ENCODE assay signal across 24 cellular contexts in genomic region chr9:136179101-136179616, GRCh38. TPM values are rescaled to one million over a fixed set of nuclear protein-coding genes. Genes with fewer than 3 reads are reported as not detected.
A peak's percentile ranks its signal among the peaks of the same experiment; 100 is the strongest.
DNase-seq lines count a peak whose midpoint lies in the region; ATAC-seq and TF ChIP-seq lines count a peak whose summit lies in the region.
"Had no signal": no experiment of that assay in that cellular context is flagged by ENCODE, and none has a peak within 500 bp of the region (broad histone marks: within the 10 kb centered on the region; RNA-seq: fewer than 3 reads in every experiment).

No MANE protein-coding gene starts in this region.

- H3K4me3 ChIP-seq in Caco-2 (ENCODE audit: low read depth, low read length) (no peak overlapping the region), HUES48 (ENCODE audit: low read depth, low read length) (no peak overlapping the region), endodermal cell (ENCODE audit: low read length) (no peak overlapping the region), SJCRH30 (no peak overlapping the region)
- H3K4me3 ChIP-seq: GM23248, PC-9 had no signal

- intact Hi-C loops in Caco-2 (cut with micrococcal nuclease; ENCODE audit: unreplicated experiment) = loop anchor here (10.0 kb wide), 1 partner anchor 46 kb away; no protein-coding TSS in a partner anchor

- H3K9me3 ChIP-seq in Caco-2 (no peaks in the 10 kb centered on the region), HUES48 (ENCODE audit: control insufficient read depth, insufficient read depth, low read length) (no peaks in the 10 kb centered on the region), endodermal cell (ENCODE audit: control insufficient read depth, low read length) (no peaks in the 10 kb centered on the region), SJCRH30 (replicated peaks) (no peaks in the 10 kb centered on the region)
- H3K9me3 ChIP-seq: BE2C had no signal

- CTCF ChIA-PET in Caco-2 (lab: Charles Lee) = interaction anchor here (1.0 kb wide), 1 partner anchor 621 kb away, joined by 6 read pairs; no protein-coding TSS in a partner anchor

- DNase-seq in Caco-2 (no peak), endodermal cell (no peak), SJCRH30 (no peak)
- DNase-seq in activated CD8-positive, alpha-beta memory T cell treated with anti-CD3 and anti-CD28 coated beads, Interleukin-2, amount 50 U/mL, for 48 hours = no peak
- DNase-seq: DMS153, DND-41, GM23248, HCEC 1CT, IMR-90, MM.1S, NCI-H2029 treated with DMSO at 0.1 percent for 48 hours, NCI-H446 treated with DMSO at 0.1 percent for 48 hours, NCI-H526, PC-9, Right ventricle myocardium superior, T-helper 1 cell had no signal

- H3K27ac ChIP-seq in HUES48 (ENCODE audit: low read depth, low read length) (peak overlapping the region; percentile 14), endodermal cell (ENCODE audit: low read depth, low read length) (no peak overlapping the region), SJCRH30 (no peak overlapping the region)
- H3K27ac ChIP-seq: GM23248, KMS-11, PC-9 had no signal

- H3K9ac ChIP-seq in HUES48 (ENCODE audit: low read depth, low read length) (no peak overlapping the region), endodermal cell (ENCODE audit: extremely low read depth, low read length, poor library complexity, severe bottlenecking) (peak overlapping the region; percentile 21)
- H3K9ac ChIP-seq: GM23248, KMS-11 had no signal

- no peak overlapping the region for H3K4me3 Mint-ChIP-seq in Caco-2 (ENCODE audit: unreplicated experiment)
- no peak overlapping the region for H3K4me3 Mint-ChIP-seq in endodermal cell

- H3K27ac Mint-ChIP-seq in Caco-2 (ENCODE audit: unreplicated experiment) (peak overlapping the region; percentile 19), endodermal cell (peak overlapping the region; percentile 26)

- 63 to 68% methylated on average over 2 to 12 of the region's 12 CpGs for WGBS in endodermal cell (ENCODE audit: insufficient coverage in 1 of 2, insufficient read length in 1 of 2), 2 experiments

- no peak for ATAC-seq in HG02970 (IDR thresholded peaks at IDR 0.05; ENCODE audit: low FRiP score, unreplicated experiment)
- ATAC-seq in SK-N-SH treated with all-trans-retinoic acid at 6 μM for 48 hours = no peak; the same call in 2 of the 3 replicates

- H3K27me3 ChIP-seq in Caco-2 (replicated peaks; ENCODE audit: control insufficient read depth, insufficient read depth, low read length) = no peaks in the 10 kb centered on the region
- no peaks in the 10 kb centered on the region; the same call in 1 of the 2 replicates for H3K27me3 ChIP-seq in HUES48 (ENCODE audit: control insufficient read depth, insufficient read depth, low read length)
- no peaks in the 10 kb centered on the region for H3K27me3 ChIP-seq in endodermal cell (ENCODE audit: control insufficient read depth, insufficient read depth, low read length, poor library complexity, severe bottlenecking)
- H3K27me3 ChIP-seq in SJCRH30 = peaks cover 18% of the 10 kb centered on the region; the same call in 1 of the 2 replicates

- H3K4me1 Mint-ChIP-seq in Caco-2 (ENCODE audit: low read depth, unreplicated experiment) (peaks cover 7% of the 10 kb centered on the region), endodermal cell (peaks cover 15% of the 10 kb centered on the region)

- H3K36me3 Mint-ChIP-seq in Caco-2 (ENCODE audit: insufficient read depth, unreplicated experiment) = no peaks in the 10 kb centered on the region
- H3K36me3 Mint-ChIP-seq in endodermal cell (ENCODE audit: low read depth) = no peaks in the 10 kb centered on the region

- no peak for TF ChIP-seq CTCF in Caco-2 (IDR thresholded peaks at IDR 0.05; ENCODE audit: insufficient read depth in 1 of 2, low read depth in 1 of 2, low read length in 1 of 2, severe bottlenecking in 1 of 2, unreplicated experiment in 1 of 2)
- no peak for TF ChIP-seq CTCF in endodermal cell (conservative IDR thresholded peaks at IDR 0.05)

- H3K27me3 Mint-ChIP-seq in Caco-2 (ENCODE audit: insufficient read depth, unreplicated experiment) (no peaks in the 10 kb centered on the region), endodermal cell (ENCODE audit: insufficient read depth) (no peaks in the 10 kb centered on the region)

- H3K9me3 Mint-ChIP-seq in Caco-2 (ENCODE audit: unreplicated experiment) (no peaks in the 10 kb centered on the region), endodermal cell (no peaks in the 10 kb centered on the region)

- BruUV-seq in Caco-2 (replicated peaks; lab: Mats Ljungman, UMichigan) = no TSS peak

- POLR2A ChIA-PET in Caco-2 (lab: Charles Lee) = no interaction called here

- H3K4me1 ChIP-seq in Caco-2 = 0 out of 2 replicates have a peak, but pooled peaks cover 10% of the 10 kb centered on the region
- peaks cover 6% of the 10 kb centered on the region; the same call in 1 of the 2 replicates for H3K4me1 ChIP-seq in HUES48 (ENCODE audit: control insufficient read depth, insufficient read depth, low read length)
- peaks cover 12% of the 10 kb centered on the region for H3K4me1 ChIP-seq in endodermal cell (ENCODE audit: control insufficient read depth, insufficient read depth, low read length)
- H3K4me1 ChIP-seq in SJCRH30 = no peaks in the 10 kb centered on the region

- H3K36me3 ChIP-seq in Caco-2 (ENCODE audit: control insufficient read depth, insufficient read depth, low read length) (no peaks in the 10 kb centered on the region), HUES48 (ENCODE audit: control insufficient read depth, insufficient read depth, low read length) (no peaks in the 10 kb centered on the region), endodermal cell (ENCODE audit: control insufficient read depth, insufficient read depth, low read length) (no peaks in the 10 kb centered on the region), SJCRH30 (no peaks in the 10 kb centered on the region)
- H3K36me3 ChIP-seq: BE2C had no signal

TF ChIP-seq in SK-N-SH treated with all-trans-retinoic acid at 6 μM for 48 hours, 23 proteins besides CTCF, POLR2A, EP300 and RAD21 (continues in another document):
- TF ChIP-seq ISL1 (CRISPR knock-in tag; IDR thresholded peaks at IDR 0.05) (no peak), TCF4 (CRISPR knock-in tag; IDR thresholded peaks at IDR 0.05; ENCODE audit: borderline replicate concordance) (no peak), ARNTL (CRISPR knock-in tag; IDR thresholded peaks at IDR 0.05; ENCODE audit: borderline replicate concordance, low read depth) (no peak), POU6F1 (CRISPR knock-in tag; IDR thresholded peaks at IDR 0.05; ENCODE audit: borderline replicate concordance, low read depth) (no peak), ZC3H10 (CRISPR knock-in tag; IDR thresholded peaks at IDR 0.05) (no peak), ZFP3 (CRISPR knock-in tag; IDR thresholded peaks at IDR 0.05) (no peak), ZNF565 (CRISPR knock-in tag; conservative IDR thresholded peaks at IDR 0.05; ENCODE audit: low read depth) (no peak), SNAI2 (CRISPR knock-in tag; IDR thresholded peaks at IDR 0.05) (no peak), ZFP30 (CRISPR knock-in tag; IDR thresholded peaks at IDR 0.05) (no peak), PATZ1 (CRISPR knock-in tag; IDR thresholded peaks at IDR 0.05; ENCODE audit: borderline replicate concordance) (no peak), RARB (CRISPR knock-in tag; IDR thresholded peaks at IDR 0.05) (no peak), ZNF70 (CRISPR knock-in tag; IDR thresholded peaks at IDR 0.05) (no peak)

RNA-seq across cellular contexts. Expression of gene LHX3, which starts 25.8 kb away (rescaled TPM):
- total RNA-seq in Caco-2 (2022) (1.1 and 1.2 TPM in 2 replicates), endodermal cell (not detected)
- 0.11 TPM for polyA plus RNA-seq in endodermal cell (2013, experiment 1 of 2)
- polyA plus RNA-seq in endodermal cell (2013, experiment 2 of 2) = not detected
- total RNA-seq in SJCRH30 (2014; rRNA removed; shearing (Covaris generic)) = not detected in 2 replicates
- total RNA-seq: GM23248, HT1080, IMR-90, Right ventricle myocardium superior, RPMI7951, SK-MEL-5 had no signal
- polyA plus RNA-seq: GM23248, IMR-90 had no signal
